ENCODE assay signal across 4 cellular contexts in the genomic region with DNA sequence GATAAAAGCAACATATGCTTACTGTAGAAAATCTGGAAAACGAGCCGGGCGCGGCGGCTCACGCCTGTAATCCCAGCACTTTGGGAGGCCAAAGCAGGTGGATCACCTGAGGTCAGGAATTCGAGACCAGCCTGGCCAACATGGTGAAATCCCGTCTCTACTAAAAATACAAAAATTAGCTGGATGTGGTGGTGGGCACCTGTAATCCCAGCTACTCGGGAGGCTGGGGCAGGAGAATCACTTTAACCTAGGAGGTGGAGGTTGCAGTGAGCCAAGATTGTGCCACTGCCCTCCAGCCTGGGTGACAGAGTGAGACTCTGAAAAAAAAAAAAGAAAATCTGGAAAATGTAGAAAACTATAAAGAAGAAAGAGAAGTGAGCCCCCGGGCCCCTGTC. TPM values are rescaled to one million over a fixed set of nuclear protein-coding genes. Genes with fewer than 3 reads are reported as not detected.
"Had no signal": no experiment of that assay in that cellular context is flagged by ENCODE, and none has a peak within 500 bp of the region (broad histone marks: within the 10 kb centered on the region; RNA-seq: fewer than 3 reads in every experiment).

No MANE protein-coding gene starts in this region.

RNA-seq across cellular contexts. Expression of a gene that starts 8.8 kb away (rescaled TPM):
- total RNA-seq: Right ventricle myocardium superior had no signal

RNA-seq across cellular contexts. Expression of a gene that starts 40.9 kb away (rescaled TPM):
- polyA plus RNA-seq: aorta had no signal

RNA-seq across cellular contexts. Expression of a gene that starts 41.2 kb away (rescaled TPM):
- total RNA-seq: aorta; Right ventricle myocardium superior; T-helper 1 cell treated with Interleukin-12 subunit alpha and Interleukin-12 subunit beta and Interleukin-4 antibody, amounts not matched to agents 30 ng/mL and 1 ng/mL, for 36 hours had no signal
- polyA plus RNA-seq: aorta had no signal

RNA-seq across cellular contexts. Expression of a gene that starts 51.7 kb away (rescaled TPM):
- total RNA-seq: activated T-helper 1 cell treated with anti-CD3 and anti-CD28 coated beads, Interleukin-12 subunit alpha, Interleukin-12 subunit beta, Interleukin-2, Interleukin-4 antibody, amounts not matched to agents 30 ng/mL and 10 ng/mL and 1 ng/mL, durations not matched to agents 14 hours and 24 hours and 36 hours; aorta; Right ventricle myocardium superior; T-helper 1 cell treated with Interleukin-12 subunit alpha and Interleukin-12 subunit beta and Interleukin-4 antibody, amounts not matched to agents 30 ng/mL and 1 ng/mL, for 36 hours had no signal
- polyA plus RNA-seq: aorta had no signal
